In genomic region chr1:167305059-167305704, GRCh38 we compare ENCODE assay signal across 23 cellular contexts.
"Had no signal": no experiment of that assay in that cellular context is flagged by ENCODE, and none has a peak within 500 bp of the region (broad histone marks: within the 10 kb centered on the region; RNA-seq: fewer than 3 reads in every experiment).

No MANE protein-coding gene starts in this region.

- H3K27me3 ChIP-seq: adrenal gland, ascending aorta, ovary, spleen, tibial nerve had no signal

- ATAC-seq: naive thymus-derived CD4-positive, alpha-beta T cell had no signal

- DNase-seq: activated CD4-positive, alpha-beta memory T cell treated with anti-CD3 and anti-CD28 coated beads for 36 hours; activated CD4-positive, alpha-beta T cell treated with anti-CD3 and anti-CD28 coated beads, Interleukin-2, amount 10 ng/mL, durations not matched to agents 24 days and 14 days; activated CD4-positive, CD25-positive, alpha-beta regulatory T cell treated with anti-CD3 and anti-CD28 coated beads, Interleukin-2, amount 50 U/mL, for 72 hours; activated CD8-positive, alpha-beta memory T cell treated with anti-CD3 and anti-CD28 coated beads, Interleukin-2, amount 50 U/mL, for 4 hours; activated effector memory CD4-positive, alpha-beta T cell treated with anti-CD3 and anti-CD28 coated beads, Interleukin-2, amount 50 U/mL, for 16 hours; activated naive CD4-positive, alpha-beta T cell treated with anti-CD3 and anti-CD28 coated beads for 36 hours; activated naive CD8-positive, alpha-beta T cell treated with anti-CD3 and anti-CD28 coated beads for 36 hours; activated T-cell treated with anti-CD3 and anti-CD28 coated beads, Interleukin-2, amount 50 U/mL, for 1 hour; adrenal gland; caudate nucleus; glutamatergic neuron; left ventricle myocardium inferior; naive thymus-derived CD4-positive, alpha-beta T cell; ovary; spleen; stimulated activated naive CD4-positive, alpha-beta T cell treated with Interleukin-2 at 50 U/mL for 16 hours; T-helper 9 cell had no signal

- H3K4me3 Mint-ChIP-seq: activated CD4-positive, alpha-beta memory T cell treated with anti-CD3 and anti-CD28 coated beads for 36 hours; activated CD4-positive, alpha-beta T cell treated with anti-CD3 and anti-CD28 coated beads, Interleukin-2, amount 10 ng/mL, durations not matched to agents 24 days and 14 days; activated naive CD4-positive, alpha-beta T cell treated with anti-CD3 and anti-CD28 coated beads for 36 hours; activated naive CD8-positive, alpha-beta T cell treated with anti-CD3 and anti-CD28 coated beads for 36 hours; activated T-helper 1 cell treated with anti-CD3 and anti-CD28 coated beads, Interleukin-12 subunit alpha, Interleukin-12 subunit beta, Interleukin-2, Interleukin-4 antibody, amounts not matched to agents 30 ng/mL and 10 ng/mL and 1 ng/mL, durations not matched to agents 14 hours and 24 hours and 36 hours; brain; naive thymus-derived CD4-positive, alpha-beta T cell had no signal

- H3K9me3 ChIP-seq: adrenal gland, ascending aorta, left ventricle myocardium inferior, ovary, spleen, tibial nerve had no signal

- H3K4me1 ChIP-seq: ascending aorta had no signal

- H3K9me3 Mint-ChIP-seq: activated CD4-positive, alpha-beta memory T cell treated with anti-CD3 and anti-CD28 coated beads for 36 hours; activated CD4-positive, alpha-beta T cell treated with anti-CD3 and anti-CD28 coated beads, Interleukin-2, amount 10 ng/mL, durations not matched to agents 24 days and 14 days; activated naive CD4-positive, alpha-beta T cell treated with anti-CD3 and anti-CD28 coated beads for 36 hours; activated naive CD8-positive, alpha-beta T cell treated with anti-CD3 and anti-CD28 coated beads for 36 hours; activated T-helper 1 cell treated with anti-CD3 and anti-CD28 coated beads, Interleukin-12 subunit alpha, Interleukin-12 subunit beta, Interleukin-2, Interleukin-4 antibody, amounts not matched to agents 30 ng/mL and 10 ng/mL and 1 ng/mL, durations not matched to agents 14 hours and 24 hours and 36 hours; brain; naive thymus-derived CD4-positive, alpha-beta T cell had no signal

- H3K36me3 ChIP-seq: adrenal gland, ascending aorta, left ventricle myocardium inferior, ovary, spleen, tibial nerve had no signal

- H3K27ac Mint-ChIP-seq: activated CD4-positive, alpha-beta memory T cell treated with anti-CD3 and anti-CD28 coated beads for 36 hours; activated CD4-positive, alpha-beta T cell treated with anti-CD3 and anti-CD28 coated beads, Interleukin-2, amount 10 ng/mL, durations not matched to agents 24 days and 14 days; activated naive CD4-positive, alpha-beta T cell treated with anti-CD3 and anti-CD28 coated beads for 36 hours; activated naive CD8-positive, alpha-beta T cell treated with anti-CD3 and anti-CD28 coated beads for 36 hours; activated T-helper 1 cell treated with anti-CD3 and anti-CD28 coated beads, Interleukin-12 subunit alpha, Interleukin-12 subunit beta, Interleukin-2, Interleukin-4 antibody, amounts not matched to agents 30 ng/mL and 10 ng/mL and 1 ng/mL, durations not matched to agents 14 hours and 24 hours and 36 hours; naive thymus-derived CD4-positive, alpha-beta T cell; progenitor cell of endocrine pancreas had no signal

- H3K36me3 Mint-ChIP-seq: activated CD4-positive, alpha-beta memory T cell treated with anti-CD3 and anti-CD28 coated beads for 36 hours had no signal

- H3K4me3 ChIP-seq: ascending aorta, left ventricle myocardium inferior, ovary, spleen, tibial nerve had no signal

- H3K27ac ChIP-seq: adrenal gland, ascending aorta, left ventricle myocardium inferior, ovary, spleen, tibial nerve, VCaP had no signal

- H3K27me3 Mint-ChIP-seq: activated CD4-positive, alpha-beta memory T cell treated with anti-CD3 and anti-CD28 coated beads for 36 hours; activated CD4-positive, alpha-beta T cell treated with anti-CD3 and anti-CD28 coated beads, Interleukin-2, amount 10 ng/mL, durations not matched to agents 24 days and 14 days; activated naive CD8-positive, alpha-beta T cell treated with anti-CD3 and anti-CD28 coated beads for 36 hours; brain; naive thymus-derived CD4-positive, alpha-beta T cell; progenitor cell of endocrine pancreas had no signal
